In genomic region chr12:111427417-111428074, GRCh38 we compare ENCODE assay signal across 13 cellular contexts. TPM values are rescaled to one million over a fixed set of nuclear protein-coding genes. Genes with fewer than 3 reads are reported as not detected.
DNase-seq lines count a peak whose midpoint lies in the region; ATAC-seq and TF ChIP-seq lines count a peak whose summit lies in the region.
"Had no signal": no experiment of that assay in that cellular context is flagged by ENCODE, and none has a peak within 500 bp of the region (broad histone marks: within the 10 kb centered on the region; RNA-seq: fewer than 3 reads in every experiment).

No MANE protein-coding gene starts in this region.

- DNase-seq in activated naive CD8-positive, alpha-beta T cell treated with anti-CD3 and anti-CD28 coated beads, Interleukin-2, amount 50 U/mL, for 24 hours = no peak
- DNase-seq in activated CD8-positive, alpha-beta T cell treated with anti-CD3 and anti-CD28 coated beads, Interleukin-2, amount 10 ng/mL, durations not matched to agents 7 days and 5 days = no peak
- no peak for DNase-seq in memory B cell (ENCODE audit: low spot score in 2 of 2)
- DNase-seq in upper lobe of left lung = no peak
- no peak for DNase-seq in testis
- DNase-seq in SW480 (ENCODE audit: low spot score) = no peak
- no peak for DNase-seq in PC-9
- DNase-seq: NCI-H2081, NCI-H69, RPMI8226, sigmoid colon had no signal

- H3K27ac Mint-ChIP-seq in activated naive CD8-positive, alpha-beta T cell = peak overlapping the region; percentile 85
- H3K27ac Mint-ChIP-seq in activated naive CD8-positive, alpha-beta T cell treated with anti-CD3 and anti-CD28 coated beads, Interleukin-2, amount 50 U/mL, for 24 hours = no peak overlapping the region
- peak overlapping the region; percentile 92 for H3K27ac Mint-ChIP-seq in activated CD8-positive, alpha-beta T cell treated with anti-CD3 and anti-CD28 coated beads, Interleukin-2, amount 10 ng/mL, durations not matched to agents 7 days and 5 days
- H3K27ac Mint-ChIP-seq in memory B cell = peak overlapping the region; percentile 96

- no peak for TF ChIP-seq CTCF in upper lobe of left lung (IDR thresholded peaks at IDR 0.05)
- no peak for TF ChIP-seq CTCF in testis (IDR thresholded peaks at IDR 0.05)
- TF ChIP-seq CTCF in PC-9 (conservative IDR thresholded peaks at IDR 0.05) = no peak

- no TSS peak for BruUV-seq in PC-9 (replicated peaks; lab: Mats Ljungman, UMichigan)

- peak overlapping the region; percentile 3 for H3K4me3 Mint-ChIP-seq in activated naive CD8-positive, alpha-beta T cell
- H3K4me3 Mint-ChIP-seq in activated naive CD8-positive, alpha-beta T cell treated with anti-CD3 and anti-CD28 coated beads, Interleukin-2, amount 50 U/mL, for 24 hours = no peak overlapping the region
- H3K4me3 Mint-ChIP-seq in activated CD8-positive, alpha-beta T cell treated with anti-CD3 and anti-CD28 coated beads, Interleukin-2, amount 10 ng/mL, durations not matched to agents 7 days and 5 days = no peak overlapping the region
- H3K4me3 Mint-ChIP-seq in memory B cell = no peak overlapping the region

- no peak for TF ChIP-seq POLR2A in upper lobe of left lung (IDR thresholded peaks at IDR 0.05)
- TF ChIP-seq POLR2A in testis (IDR thresholded peaks at IDR 0.05) = no peak

- H3K27me3 ChIP-seq in upper lobe of left lung = no peaks in the 10 kb centered on the region
- no peaks in the 10 kb centered on the region for H3K27me3 ChIP-seq in testis
- no peaks in the 10 kb centered on the region for H3K27me3 ChIP-seq in PC-9 (ENCODE audit: insufficient read depth, low read depth)
- H3K27me3 ChIP-seq: sigmoid colon had no signal

- H3K27me3 Mint-ChIP-seq in activated naive CD8-positive, alpha-beta T cell = no peaks in the 10 kb centered on the region
- no peaks in the 10 kb centered on the region for H3K27me3 Mint-ChIP-seq in activated naive CD8-positive, alpha-beta T cell treated with anti-CD3 and anti-CD28 coated beads, Interleukin-2, amount 50 U/mL, for 24 hours
- no peaks in the 10 kb centered on the region for H3K27me3 Mint-ChIP-seq in activated CD8-positive, alpha-beta T cell treated with anti-CD3 and anti-CD28 coated beads, Interleukin-2, amount 10 ng/mL, durations not matched to agents 7 days and 5 days (ENCODE audit: low read depth)
- H3K27me3 Mint-ChIP-seq in memory B cell = no peaks in the 10 kb centered on the region

- H3K4me3 ChIP-seq in upper lobe of left lung = no peak overlapping the region
- H3K4me3 ChIP-seq in testis = no peak overlapping the region
- H3K4me3 ChIP-seq in PC-9 = no peak overlapping the region
- H3K4me3 ChIP-seq: HAP-1, sigmoid colon had no signal

- peaks cover 2% of the 10 kb centered on the region for H3K36me3 Mint-ChIP-seq in activated naive CD8-positive, alpha-beta T cell
- peaks cover 23% of the 10 kb centered on the region for H3K36me3 Mint-ChIP-seq in activated naive CD8-positive, alpha-beta T cell treated with anti-CD3 and anti-CD28 coated beads, Interleukin-2, amount 50 U/mL, for 24 hours (ENCODE audit: low read depth)
- H3K36me3 Mint-ChIP-seq in activated CD8-positive, alpha-beta T cell treated with anti-CD3 and anti-CD28 coated beads, Interleukin-2, amount 10 ng/mL, durations not matched to agents 7 days and 5 days (ENCODE audit: low read depth) = peaks cover 50% of the 10 kb centered on the region
- peaks cover under 1% of the 10 kb centered on the region for H3K36me3 Mint-ChIP-seq in memory B cell

- H3K4me1 ChIP-seq in upper lobe of left lung (peaks cover 67 to 83% (median 77%) of the 10 kb centered on the region in 4 donors), testis (peaks cover 9% of the 10 kb centered on the region), PC-9 (replicated peaks; ENCODE audit: insufficient read depth) (peaks cover 40% of the 10 kb centered on the region)

- POLR2A ChIA-PET in activated CD8-positive, alpha-beta T cell treated with anti-CD3 and anti-CD28 coated beads, Interleukin-2, amount 10 ng/mL, durations not matched to agents 7 days and 5 days (lab: Charles Lee) = interaction anchor here (1.6 to 1.9 kb wide), 2 partner anchors 21 to 23 kb away, joined by 4 to 7 read pairs; partner anchors contain the start of gene SH2B3
- POLR2A ChIA-PET in PC-9 (lab: Charles Lee; ENCODE audit: unreplicated experiment) = interaction anchor here (0.7 kb wide), 2 partner anchors 10 to 16 kb away, joined by 3 to 12 read pairs; no protein-coding TSS in a partner anchor

- peak overlapping the region in 3 of 4 donors; percentile 81 to 89 (median 87) for H3K27ac ChIP-seq in upper lobe of left lung
- no peak overlapping the region for H3K27ac ChIP-seq in testis
- H3K27ac ChIP-seq in PC-9 = no peak overlapping the region

- H3K36me3 ChIP-seq in upper lobe of left lung (peaks cover 0 to 2% (median 0%) of the 10 kb centered on the region in 4 donors), testis (ENCODE audit: low read depth, missing control alignments) (no peaks in the 10 kb centered on the region), PC-9 (ENCODE audit: low read depth) (no peaks in the 10 kb centered on the region)
- H3K36me3 ChIP-seq: HAP-1, sigmoid colon had no signal

- no peak overlapping the region for H3K4me2 ChIP-seq in PC-9

- peaks cover 28% of the 10 kb centered on the region for H3F3A ChIP-seq in PC-9 (ENCODE audit: insufficient read depth, low read depth)

- H2AFZ ChIP-seq in PC-9 = no peak overlapping the region

- peaks cover 74% of the 10 kb centered on the region for H3K4me1 Mint-ChIP-seq in activated naive CD8-positive, alpha-beta T cell (ENCODE audit: low read depth)
- peaks cover 88% of the 10 kb centered on the region for H3K4me1 Mint-ChIP-seq in activated naive CD8-positive, alpha-beta T cell treated with anti-CD3 and anti-CD28 coated beads, Interleukin-2, amount 50 U/mL, for 24 hours
- peaks cover 88% of the 10 kb centered on the region for H3K4me1 Mint-ChIP-seq in activated CD8-positive, alpha-beta T cell treated with anti-CD3 and anti-CD28 coated beads, Interleukin-2, amount 10 ng/mL, durations not matched to agents 7 days and 5 days (ENCODE audit: low read depth)
- peaks cover 52% of the 10 kb centered on the region for H3K4me1 Mint-ChIP-seq in memory B cell

- no peaks in the 10 kb centered on the region for H4K20me1 ChIP-seq in PC-9 (ENCODE audit: insufficient read depth)

- no peaks in the 10 kb centered on the region for H3K9me2 ChIP-seq in PC-9 (ENCODE audit: insufficient read depth)

- WGBS in upper lobe of left lung, 2 donors = 88 to 89% methylated on average over 7 of the region's 7 CpGs
- 89 to 92% methylated on average over 6 to 7 of the region's 7 CpGs for WGBS in testis, 2 donors

- no peaks in the 10 kb centered on the region for H3K9me3 Mint-ChIP-seq in activated naive CD8-positive, alpha-beta T cell (ENCODE audit: low read depth)
- no peaks in the 10 kb centered on the region for H3K9me3 Mint-ChIP-seq in activated naive CD8-positive, alpha-beta T cell treated with anti-CD3 and anti-CD28 coated beads, Interleukin-2, amount 50 U/mL, for 24 hours
- H3K9me3 Mint-ChIP-seq in activated CD8-positive, alpha-beta T cell treated with anti-CD3 and anti-CD28 coated beads, Interleukin-2, amount 10 ng/mL, durations not matched to agents 7 days and 5 days (ENCODE audit: insufficient read depth) = no peaks in the 10 kb centered on the region
- H3K9me3 Mint-ChIP-seq in memory B cell = no peaks in the 10 kb centered on the region

- intact Hi-C loops in testis (cut with DNase I; ENCODE audit: low total_unique reads) (no loop called here), PC-9 (cut with micrococcal nuclease; ENCODE audit: unreplicated experiment) (no loop called here)

- H3K9me3 ChIP-seq in upper lobe of left lung = no peaks in the 10 kb centered on the region
- no peaks in the 10 kb centered on the region for H3K9me3 ChIP-seq in testis
- no peaks in the 10 kb centered on the region for H3K9me3 ChIP-seq in PC-9 (ENCODE audit: insufficient read depth, low read depth)
- H3K9me3 ChIP-seq: HAP-1, sigmoid colon had no signal

- peaks cover 20% of the 10 kb centered on the region for H3K79me2 ChIP-seq in PC-9 (ENCODE audit: low read depth)

- ATAC-seq in activated naive CD8-positive, alpha-beta T cell treated with anti-CD3 and anti-CD28 coated beads, Interleukin-2, amount 50 U/mL, for 24 hours = no peak
- no peak for ATAC-seq in activated CD8-positive, alpha-beta T cell treated with anti-CD3 and anti-CD28 coated beads, Interleukin-2, amount 10 ng/mL, durations not matched to agents 7 days and 5 days
- ATAC-seq in memory B cell (ENCODE audit: low read depth) = no peak
- no peak for ATAC-seq in upper lobe of left lung (ENCODE audit: low FRiP score in 2 of 2)

- no peak for TF ChIP-seq EP300 in upper lobe of left lung (IDR thresholded peaks at IDR 0.05)

- CTCF ChIA-PET in activated CD8-positive, alpha-beta T cell treated with anti-CD3 and anti-CD28 coated beads, Interleukin-2, amount 10 ng/mL, durations not matched to agents 7 days and 5 days (lab: Charles Lee) = interaction anchor here (0.9 to 13.8 kb wide), 7 partner anchors 15 to 30 kb away, joined by 4 to 170 read pairs (median 8); no protein-coding TSS in a partner anchor
- CTCF ChIA-PET in PC-9 (lab: Charles Lee) = no interaction called here

RNA-seq across cellular contexts. Expression of gene SH2B3, which starts 21.8 kb away (rescaled TPM):
- 10 to 100 TPM; 49.9 to 50.9 TPM for total RNA-seq in activated CD8-positive, alpha-beta T cell treated with anti-CD3 and anti-CD28 coated beads, Interleukin-2, amount 10 ng/mL, durations not matched to agents 7 days and 5 days
- total RNA-seq in upper lobe of left lung = 100 to 1,000 TPM in 1 of 6 donors, 10 to 100 TPM in 5; 24.8 to 128 (median 52.5) TPM
- total RNA-seq in testis = 10 to 100 TPM; 36.9 to 38.1 TPM
- 22.0 TPM for polyA plus RNA-seq in testis (ENCODE audit: insufficient read depth, low read depth, low replicate concordance)
- total RNA-seq in PC-9 (2021) = 4.8 and 6.5 TPM in 2 replicates

RNA-seq across cellular contexts. Expression of gene PHETA1, which starts 58.7 kb away (rescaled TPM):
- total RNA-seq in activated CD8-positive, alpha-beta T cell treated with anti-CD3 and anti-CD28 coated beads, Interleukin-2, amount 10 ng/mL, durations not matched to agents 7 days and 5 days = 1 to 10 TPM; 1.1 to 1.7 TPM
- total RNA-seq in upper lobe of left lung = 10 to 100 TPM in 5 of 6 donors, 1 to 10 TPM in 1; 9.1 to 24.6 (median 21.2) TPM
- 10 to 100 TPM; 16.1 to 27.2 TPM for total RNA-seq in testis
- polyA plus RNA-seq in testis (ENCODE audit: insufficient read depth, low read depth, low replicate concordance) = 13.7 TPM
- 26.2 and 28.5 TPM in 2 replicates for total RNA-seq in PC-9 (2021)

Comparison
In these comparisons a context has a peak if more than half of its experiments do, and no peak if none do; other contexts are left out.
1. H3K27ac ChIP-seq: peak in upper lobe of left lung (3 of 4); none in testis (0 of 2) and PC-9 (single experiment).